25 cellular contexts compared by ENCODE assay signal in the genomic region with DNA sequence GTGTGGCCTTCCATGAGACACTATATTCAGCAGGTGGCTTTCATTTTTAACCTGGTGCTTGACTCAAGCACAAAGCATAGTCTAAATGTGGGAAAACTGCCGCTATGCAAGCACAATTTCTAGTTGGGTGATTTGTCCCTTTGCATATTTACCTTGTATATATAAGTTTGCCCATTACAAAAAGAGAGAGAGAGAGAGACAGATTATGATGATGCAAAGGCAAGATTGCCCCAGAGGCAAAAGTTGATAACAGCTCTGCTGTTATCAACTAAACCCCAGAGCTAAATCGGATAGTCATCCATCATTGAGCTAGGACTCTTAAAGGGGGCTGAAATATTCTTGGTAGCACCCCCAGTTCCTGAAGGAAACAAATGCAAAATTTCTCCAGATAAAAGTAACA.
DNase-seq lines count a peak whose midpoint lies in the region; ATAC-seq, FAIRE-seq and TF ChIP-seq lines count a peak whose summit lies in the region.
"Had no signal": no experiment of that assay in that cellular context is flagged by ENCODE, and none has a peak within 500 bp of the region (broad histone marks: within the 10 kb centered on the region; RNA-seq: fewer than 3 reads in every experiment).

No MANE protein-coding gene starts in this region.

- TF ChIP-seq EP300 in HepG2 (IDR thresholded peaks at IDR 0.05; ENCODE audit: low read depth in 2 of 2, low read length in 2 of 2): no peak
- no peak for TF ChIP-seq EP300 in HepG2 (CRISPR knock-in tag; IDR thresholded peaks at IDR 0.05; ENCODE audit: borderline replicate concordance)
- no peak for TF ChIP-seq EP300 in gastroesophageal sphincter (IDR thresholded peaks at IDR 0.05)

- TF ChIP-seq POLR2A in HepG2 (IDR thresholded peaks at IDR 0.05; ENCODE audit: insufficient read depth in 1 of 2, low read depth in 2 of 2, low read length in 2 of 2) (no peak), gastroesophageal sphincter (IDR thresholded peaks at IDR 0.05) (no peak)

- DNase-seq in HepG2 (ENCODE audit: low spot score) (no peak), progenitor cell of endocrine pancreas (ENCODE audit: low spot score, unreplicated experiment) (no peak)
- DNase-seq in stimulated activated CD4-positive, alpha-beta T cell treated with anti-CD3 and anti-CD28 coated beads, Interleukin-1b, Interleukin-23, amount 100 ng/mL, for 48 hours: no peak
- DNase-seq: 8988T; ACHN; AML-193; BE2C; CD4-positive, alpha-beta T cell; CD8-positive, alpha-beta memory T cell; DMS 273 treated with DMSO at 0.1 percent for 48 hours; DMS79; GF-D8; GOT3; HFFc6 had no signal

- no peak overlapping the region for H2AFZ ChIP-seq in HepG2 (ENCODE audit: low read length)
- H2AFZ ChIP-seq in OCI-LY3 (ENCODE audit: low read depth, low read length): peak overlapping the region; percentile 6; the same call in 1 of the 2 replicates

- H3K4me1 Mint-ChIP-seq in progenitor cell of endocrine pancreas (ENCODE audit: low read depth): peaks cover 42% of the 10 kb centered on the region
- H3K4me1 Mint-ChIP-seq: CD8-positive, alpha-beta memory T cell had no signal

- TF ChIP-seq RAD21 in liver (IDR thresholded peaks at IDR 0.05) (peak in 1 of 2 donors; percentile 34), HepG2 (CRISPR knock-in tag; IDR thresholded peaks at IDR 0.05) (no peak)

- POLR2A ChIA-PET in HepG2 (lab: Yijun Ruan, JAX): interaction anchor here (1.4 kb wide), 1 partner anchor 27 kb away, joined by 3 read pairs; no protein-coding TSS in a partner anchor

- H3K27me3 Mint-ChIP-seq in progenitor cell of endocrine pancreas: no peaks in the 10 kb centered on the region

- no TSS peak for BruUV-seq in HepG2 (replicated peaks; lab: Mats Ljungman, UMichigan)

- WGBS in liver: 49% methylated on average over 2 of the region's 2 CpGs
- WGBS in HepG2 (ENCODE audit: low lambda C conversion rate): 51% methylated on average over 2 of the region's 2 CpGs
- WGBS in gastroesophageal sphincter (ENCODE audit: low coverage in 1 of 2), 2 donors: 56 to 67% methylated on average over 1 to 2 of the region's 2 CpGs

- H3K4me3 Mint-ChIP-seq in progenitor cell of endocrine pancreas (ENCODE audit: low read depth): no peak overlapping the region
- H3K4me3 Mint-ChIP-seq: CD4-positive, alpha-beta T cell; CD8-positive, alpha-beta memory T cell; HFFc6 had no signal

- ATAC-seq in HepG2 (no peak), gastroesophageal sphincter (no peak)
- ATAC-seq: A549 had no signal

- no peaks in the 10 kb centered on the region for H3K36me3 ChIP-seq in liver (ENCODE audit: control insufficient read depth in 4 of 4, insufficient read depth in 3 of 4, low read depth in 1 of 4, low read length in 3 of 4)
- H3K36me3 ChIP-seq in HepG2 (replicated peaks in 1 of 2; ENCODE audit: control insufficient read depth in 1 of 2, insufficient read depth in 2 of 2, low read length in 2 of 2): no peaks in the 10 kb centered on the region
- no peaks in the 10 kb centered on the region for H3K36me3 ChIP-seq in OCI-LY3 (replicated peaks; ENCODE audit: low read depth, low read length)
- no peaks in the 10 kb centered on the region for H3K36me3 ChIP-seq in gastroesophageal sphincter
- H3K36me3 ChIP-seq: BE2C; BLaER1 treated with 17β-estradiol and CSF1 and Interleukin-3, amounts not matched to agents 10 nM and 100 nM; HAP-1 had no signal

- H3K9ac ChIP-seq in liver (ENCODE audit: low read depth in 1 of 2, low read length in 2 of 2) (no peak overlapping the region), HepG2 (ENCODE audit: insufficient read depth, low read depth, low read length) (no peak overlapping the region), OCI-LY3 (ENCODE audit: low read length) (no peak overlapping the region)
- H3K9ac ChIP-seq: BLaER1 treated with 17β-estradiol and CSF1 and Interleukin-3, amounts not matched to agents 10 nM and 100 nM had no signal

- FAIRE-seq in HepG2 (lab: Jason Lieb, UNC): no peak
- FAIRE-seq: A549, D721Med, GM12891, GM18507, H54 had no signal

- H3K27ac ChIP-seq in liver (ENCODE audit: low read depth in 1 of 2, low read length in 2 of 2) (peak overlapping the region in 1 of 2 donors; percentile 47), HepG2 (ENCODE audit: extremely low read length, insufficient read depth, low read length) (no peak overlapping the region), OCI-LY3 (ENCODE audit: low read length) (no peak overlapping the region), gastroesophageal sphincter (no peak overlapping the region)
- H3K27ac ChIP-seq: A549; BLaER1 treated with 17β-estradiol and CSF1 and Interleukin-3, amounts not matched to agents 10 nM and 100 nM had no signal

- H3K4me1 ChIP-seq in liver (ENCODE audit: control insufficient read depth in 4 of 4, insufficient read depth in 4 of 4, low read length in 3 of 4) (peaks cover 9 to 54% (median 14%) of the 10 kb centered on the region in 4 donors), HepG2 (ENCODE audit: insufficient read depth, low read length) (peaks cover 34% of the 10 kb centered on the region), OCI-LY3 (ENCODE audit: low read length) (no peaks in the 10 kb centered on the region), gastroesophageal sphincter (no peaks in the 10 kb centered on the region)
- H3K4me1 ChIP-seq: BE2C, HAP-1 had no signal

- H3K4me3 ChIP-seq in liver (ENCODE audit: low read depth in 1 of 3, low read length in 3 of 3) (no peak overlapping the region), HepG2 (replicated peaks in 1 of 3; ENCODE audit: insufficient read depth in 1 of 3, low read depth in 2 of 3, low read length in 3 of 3) (no peak overlapping the region), OCI-LY3 (ENCODE audit: low read length) (no peak overlapping the region), gastroesophageal sphincter (no peak overlapping the region)
- H3K4me3 ChIP-seq: A549; BLaER1 treated with 17β-estradiol and CSF1 and Interleukin-3, amounts not matched to agents 10 nM and 100 nM; HAP-1 had no signal

- H3K79me2 ChIP-seq in HepG2 (ENCODE audit: insufficient read depth, low read length) (no peaks in the 10 kb centered on the region), OCI-LY3 (ENCODE audit: low read length) (no peaks in the 10 kb centered on the region)

- no peaks in the 10 kb centered on the region for H3K9me3 Mint-ChIP-seq in progenitor cell of endocrine pancreas (ENCODE audit: low read depth)
- H3K9me3 Mint-ChIP-seq: CD14-positive monocyte; CD4-positive, alpha-beta T cell; CD8-positive, alpha-beta memory T cell; HFFc6 had no signal

- H3K27me3 ChIP-seq in liver (ENCODE audit: control insufficient read depth in 4 of 4, insufficient read depth in 4 of 4, low read length in 3 of 4): no peaks in the 10 kb centered on the region
- H3K27me3 ChIP-seq in HepG2 (ENCODE audit: control insufficient read depth in 1 of 2, insufficient read depth in 2 of 2, low read length in 2 of 2): no peaks in the 10 kb centered on the region
- H3K27me3 ChIP-seq in OCI-LY3 (ENCODE audit: low read depth, low read length): peaks cover 17% of the 10 kb centered on the region; the same call in 1 of the 2 replicates
- H3K27me3 ChIP-seq in gastroesophageal sphincter: no peaks in the 10 kb centered on the region
- H3K27me3 ChIP-seq: BE2C; BLaER1 treated with 17β-estradiol and CSF1 and Interleukin-3, amounts not matched to agents 10 nM and 100 nM had no signal

- H3K9me3 ChIP-seq in liver (ENCODE audit: control insufficient read depth in 4 of 4, low read length in 3 of 4) (no peaks in the 10 kb centered on the region), HepG2 (ENCODE audit: low read length) (no peaks in the 10 kb centered on the region), OCI-LY3 (ENCODE audit: insufficient read depth, low read length) (no peaks in the 10 kb centered on the region), gastroesophageal sphincter (no peaks in the 10 kb centered on the region)
- H3K9me3 ChIP-seq: A549, BE2C, HAP-1 had no signal

- TF ChIP-seq CTCF in liver (IDR thresholded peaks at IDR 0.05; ENCODE audit: low read depth, low read length, missing input control): no peak
- TF ChIP-seq CTCF in HepG2 (CRISPR knock-in tag; IDR thresholded peaks at IDR 0.05): no peak
- TF ChIP-seq CTCF in OCI-LY3 (IDR thresholded peaks at IDR 0.05; ENCODE audit: low read depth, low read length): no peak
- no peak for TF ChIP-seq CTCF in progenitor cell of endocrine pancreas (IDR thresholded peaks at IDR 0.05; ENCODE audit: unreplicated experiment)
- TF ChIP-seq CTCF in gastroesophageal sphincter (IDR thresholded peaks at IDR 0.05): no peak

- intact Hi-C loops in HepG2 (cut with micrococcal nuclease; ENCODE audit: unreplicated experiment): loop anchor here (10.0 kb wide), 2 partner anchors 55 to 95 kb away; no protein-coding TSS in a partner anchor

- no peaks in the 10 kb centered on the region for H3K36me3 Mint-ChIP-seq in progenitor cell of endocrine pancreas (ENCODE audit: insufficient read depth)
- H3K36me3 Mint-ChIP-seq: CD14-positive monocyte; CD8-positive, alpha-beta memory T cell had no signal

- CTCF ChIA-PET in HepG2 (lab: Yijun Ruan, JAX; ENCODE audit: low intra/inter-chr PET ratio, low total read pairs): no interaction called here

- peak overlapping the region; percentile 43 for H3K27ac Mint-ChIP-seq in progenitor cell of endocrine pancreas
- H3K27ac Mint-ChIP-seq: CD14-positive monocyte; CD4-positive, alpha-beta T cell; CD8-positive, alpha-beta memory T cell; HFFc6 had no signal

- H4K20me1 ChIP-seq in HepG2 (ENCODE audit: insufficient read depth, low read length): no peaks in the 10 kb centered on the region
- H4K20me1 ChIP-seq in OCI-LY3 (ENCODE audit: insufficient read depth, low read length): no peaks in the 10 kb centered on the region
- H4K20me1 ChIP-seq: BLaER1 treated with 17β-estradiol and CSF1 and Interleukin-3, amounts not matched to agents 10 nM and 100 nM had no signal

- in situ Hi-C loops in HepG2 (cut with HindIII; ENCODE audit: extremely low pct_ligation_motif_present, low pct_unique_long_range_greater_than_20kb): no loop called here

- no peak overlapping the region for H3K4me2 ChIP-seq in HepG2 (ENCODE audit: low read depth, low read length)
- H3K4me2 ChIP-seq in OCI-LY3 (ENCODE audit: low read length): no peak overlapping the region
- H3K4me2 ChIP-seq: A549; BLaER1 treated with 17β-estradiol and CSF1 and Interleukin-3, amounts not matched to agents 10 nM and 100 nM had no signal

TF ChIP-seq in liver, 16 proteins besides CTCF, POLR2A, EP300 and RAD21 (continues in another document):
- no peak for TF ChIP-seq TAF1 (conservative IDR thresholded peaks at IDR 0.05)
- TF ChIP-seq EGR1 (IDR thresholded peaks at IDR 0.05; ENCODE audit: low read depth in 2 of 2): no peak
- peak; percentile 48 for TF ChIP-seq YY1 (IDR thresholded peaks at IDR 0.05)
